1 cellular context compared by ENCODE assay signal in the genomic region with DNA sequence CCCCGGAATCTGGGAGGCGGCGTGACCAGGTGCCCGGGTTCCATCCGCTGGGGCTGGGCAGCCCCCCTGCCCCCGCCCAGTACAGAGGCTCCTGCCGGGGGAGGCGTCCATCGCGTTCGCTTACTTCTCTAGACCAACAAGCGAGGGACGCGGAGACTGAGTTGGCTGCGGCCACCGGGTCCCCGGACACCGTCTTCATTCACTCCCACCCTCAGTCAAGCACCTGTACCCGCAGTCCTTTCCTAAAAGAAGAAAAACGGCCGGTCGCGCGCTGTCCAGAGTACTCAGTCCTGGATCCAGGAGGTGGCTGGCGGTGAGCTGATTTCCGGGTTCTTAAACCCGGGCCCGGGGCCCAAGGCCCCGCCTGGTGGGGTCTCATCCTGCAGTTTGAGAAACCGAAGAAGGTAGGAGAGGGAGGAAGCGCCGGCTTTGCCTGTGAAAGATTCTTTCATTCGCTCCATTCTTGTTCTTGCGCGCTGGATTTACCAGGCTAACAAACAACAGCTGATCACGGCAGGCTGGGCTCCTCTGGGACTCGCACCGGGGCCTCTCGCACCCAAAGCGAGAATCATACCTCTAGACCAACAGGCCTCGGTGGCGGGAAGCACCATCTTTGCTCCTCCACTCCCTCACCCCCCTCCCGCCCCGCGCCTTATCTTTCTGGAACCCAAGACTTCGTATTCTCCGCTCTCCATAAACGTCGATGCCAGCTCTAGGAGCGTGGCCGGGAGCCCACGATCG.
TF ChIP-seq lines count a peak whose summit lies in the region.

No MANE protein-coding gene starts in this region.

TF ChIP-seq in SK-N-SH treated with all-trans-retinoic acid at 6 μM for 48 hours, 23 proteins besides CTCF, POLR2A, EP300 and RAD21 (continued from another document):
- TF ChIP-seq CREB5 (CRISPR knock-in tag; IDR thresholded peaks at IDR 0.05; ENCODE audit: low read depth) = no peak
- TF ChIP-seq TCF4 (CRISPR knock-in tag; IDR thresholded peaks at IDR 0.05; ENCODE audit: borderline replicate concordance) = no peak
- no peak for TF ChIP-seq RARB (CRISPR knock-in tag; IDR thresholded peaks at IDR 0.05)
- TF ChIP-seq BACH2 (CRISPR knock-in tag; IDR thresholded peaks at IDR 0.05; ENCODE audit: borderline replicate concordance) = no peak
- no peak for TF ChIP-seq SNAI2 (CRISPR knock-in tag; IDR thresholded peaks at IDR 0.05)
- no peak for TF ChIP-seq ISL1 (CRISPR knock-in tag; IDR thresholded peaks at IDR 0.05)
- no peak for TF ChIP-seq ZFP3 (CRISPR knock-in tag; IDR thresholded peaks at IDR 0.05)
- no peak for TF ChIP-seq CSDC2 (CRISPR knock-in tag; IDR thresholded peaks at IDR 0.05)
